Comparison of ENCODE assay signal across 27 cellular contexts in genomic region chr9:81621111-81621510, GRCh38.
A peak's percentile ranks its signal among the peaks of the same experiment; 100 is the strongest.
DNase-seq lines count a peak whose midpoint lies in the region; ATAC-seq and TF ChIP-seq lines count a peak whose summit lies in the region.
"Had no signal": no experiment of that assay in that cellular context is flagged by ENCODE, and none has a peak within 500 bp of the region (broad histone marks: within the 10 kb centered on the region; RNA-seq: fewer than 3 reads in every experiment).

No MANE protein-coding gene starts in this region.

- H3K9me3 Mint-ChIP-seq in endothelial cell (ENCODE audit: unreplicated experiment), result no peaks in the 10 kb centered on the region
- H3K9me3 Mint-ChIP-seq: activated CD4-positive, alpha-beta T cell treated with anti-CD3 and anti-CD28 coated beads, Interleukin-2, amount 10 ng/mL, durations not matched to agents 7 days and 5 days; activated naive CD4-positive, alpha-beta T cell treated with anti-CD3 and anti-CD28 coated beads for 36 hours; IgD-negative memory B cell had no signal

- no CpG with 5 or more reads among the region's 3 CpGs for WGBS in neuronal stem cell (ENCODE audit: extremely low coverage in 2 of 2, insufficient read length in 2 of 2, insufficient replicate concordance in 1 of 2), 2 donors

- H3K9me3 ChIP-seq in Loucy (ENCODE audit: insufficient read depth, low read depth, low read length), result no peaks in the 10 kb centered on the region
- no peaks in the 10 kb centered on the region for H3K9me3 ChIP-seq in neuronal stem cell (replicated peaks in 1 of 2; ENCODE audit: control insufficient read depth in 2 of 2, insufficient read depth in 1 of 2, low read depth in 1 of 2, low read length in 2 of 2)
- H3K9me3 ChIP-seq in gastrocnemius medialis, result no peaks in the 10 kb centered on the region
- H3K9me3 ChIP-seq: mucosa of descending colon, neutrophil, upper lobe of left lung had no signal

- H3K4me1 Mint-ChIP-seq in endothelial cell (ENCODE audit: unreplicated experiment), result peaks cover 44% of the 10 kb centered on the region
- H3K4me1 Mint-ChIP-seq: activated CD8-positive, alpha-beta memory T cell treated with anti-CD3 and anti-CD28 coated beads, Interleukin-2, amount 10 ng/mL, durations not matched to agents 7 days and 5 days had no signal

- DNase-seq in COLO829 (ENCODE audit: low spot score), result peak; percentile 98
- no peak for DNase-seq in endothelial cell (ENCODE audit: low spot score)
- DNase-seq in neuronal stem cell (ENCODE audit: low spot score), result peak; percentile 41
- DNase-seq in activated effector memory CD4-positive, alpha-beta T cell treated with anti-CD3 and anti-CD28 coated beads, Interleukin-2, amount 50 U/mL, for 16 hours, result no peak
- no peak for DNase-seq in gastrocnemius medialis
- DNase-seq in nucleus accumbens (lab: John Stamatoyannopoulos, UW), result no peak
- no peak for DNase-seq in NCI-H1417 treated with DMSO at 0.1 percent for 48 hours (lab: John Stamatoyannopoulos, UW)
- DNase-seq: activated CD4-positive, alpha-beta T cell treated with anti-CD3 and anti-CD28 coated beads, Interleukin-2, amount 10 ng/mL, durations not matched to agents 7 days and 5 days; activated CD8-positive, alpha-beta memory T cell treated with anti-CD3 and anti-CD28 coated beads, Interleukin-2, amount 10 ng/mL, durations not matched to agents 7 days and 5 days; activated naive CD4-positive, alpha-beta T cell treated with anti-CD3 and anti-CD28 coated beads for 36 hours; activated T-cell treated with anti-CD3 and anti-CD28 coated beads, Interleukin-2, amount 50 U/mL, for 72 hours; effector CD4-positive, alpha-beta T cell; foreskin fibroblast; HCEC 1CT; MM.1S; mucosa of descending colon; NCI-H524; small intestine; stimulated activated CD4-positive, alpha-beta T cell treated with anti-CD3 and anti-CD28 coated beads, Interleukin-2, amount 100 ng/mL, for 24 hours; T-helper 2 cell; upper lobe of left lung; WERI-Rb-1 had no signal

- H3K36me3 ChIP-seq in Loucy (ENCODE audit: insufficient read depth, low read length), result no peaks in the 10 kb centered on the region; the same call in 1 of the 2 replicates
- peaks cover 0 to 21% of the 10 kb centered on the region in 2 donors for H3K36me3 ChIP-seq in neuronal stem cell (replicated peaks in 1 of 2; ENCODE audit: control insufficient read depth in 2 of 2, insufficient read depth in 2 of 2, low read length in 2 of 2)
- peaks cover 0 to 8% of the 10 kb centered on the region in 2 donors for H3K36me3 ChIP-seq in gastrocnemius medialis
- H3K36me3 ChIP-seq: neutrophil had no signal

- H3K9me2 ChIP-seq in Loucy (replicated peaks; ENCODE audit: low read depth, low read length), result no peaks in the 10 kb centered on the region

- intact Hi-C loops in gastrocnemius medialis (cut with DNase I; ENCODE audit: low total_unique reads), result no loop called here

- TF ChIP-seq POLR2A in gastrocnemius medialis (IDR thresholded peaks at IDR 0.05), result no peak

- no peak overlapping the region for H3K23ac ChIP-seq in neuronal stem cell (ENCODE audit: low read depth, low read length, poor library complexity)

- no peak overlapping the region for H2BK120ac ChIP-seq in neuronal stem cell (ENCODE audit: low read depth, low read length)

- no peak overlapping the region for H3K14ac ChIP-seq in neuronal stem cell (ENCODE audit: low read length)

- peak overlapping the region; percentile 77 for H3K4me2 ChIP-seq in Loucy (ENCODE audit: low read depth, low read length, poor library complexity, severe bottlenecking)
- no peak overlapping the region for H3K4me2 ChIP-seq in neuronal stem cell (ENCODE audit: insufficient read depth, low read length, poor library complexity, severe bottlenecking)
- H3K4me2 ChIP-seq: hepatocyte had no signal

- H3K27me3 ChIP-seq in Loucy (ENCODE audit: insufficient read depth, low read length, poor library complexity, severe bottlenecking), result no peaks in the 10 kb centered on the region
- no peaks in the 10 kb centered on the region for H3K27me3 ChIP-seq in neuronal stem cell (ENCODE audit: control insufficient read depth in 3 of 3, insufficient read depth in 3 of 3, low read depth in 1 of 3, low read length in 3 of 3)
- H3K27me3 ChIP-seq in gastrocnemius medialis, result no peaks in the 10 kb centered on the region
- H3K27me3 ChIP-seq: hepatocyte, neutrophil, upper lobe of left lung had no signal

- H4K91ac ChIP-seq in neuronal stem cell (ENCODE audit: low read depth, low read length, poor library complexity), result no peak overlapping the region

- H4K8ac ChIP-seq in neuronal stem cell (ENCODE audit: low read depth, low read length), result no peak overlapping the region

- no peak overlapping the region for H2AK5ac ChIP-seq in neuronal stem cell (ENCODE audit: low read depth, low read length)

- no peak for TF ChIP-seq CTCF in Loucy (conservative IDR thresholded peaks at IDR 0.05; ENCODE audit: low read length)
- TF ChIP-seq CTCF in endothelial cell (IDR thresholded peaks at IDR 0.05; ENCODE audit: unreplicated experiment), result no peak
- TF ChIP-seq CTCF in gastrocnemius medialis (IDR thresholded peaks at IDR 0.05 in 4 of 5, conservative IDR thresholded peaks at IDR 0.05 in 1 of 5), result no peak

- H3K9ac ChIP-seq in Loucy (ENCODE audit: low read depth, low read length, poor library complexity, severe bottlenecking), result peak overlapping the region; percentile 58
- no peak overlapping the region for H3K9ac ChIP-seq in neuronal stem cell (ENCODE audit: low read depth, low read length, poor library complexity)

- H2BK12ac ChIP-seq in neuronal stem cell (ENCODE audit: low read length), result no peak overlapping the region

- H2AFZ ChIP-seq in Loucy (ENCODE audit: low read length) (no peak overlapping the region), neuronal stem cell (ENCODE audit: low read length) (no peak overlapping the region)
- H2AFZ ChIP-seq: hepatocyte had no signal

- in situ Hi-C loops in gastrocnemius medialis (cut with MboI; ENCODE audit: low sequenced_read_pairs in 4 of 4), result no loop called here

- no peak overlapping the region for H3K4me3 ChIP-seq in Loucy (ENCODE audit: low read length, poor library complexity, severe bottlenecking)
- H3K4me3 ChIP-seq in neuronal stem cell (ENCODE audit: low read length in 2 of 2), result no peak overlapping the region
- no peak overlapping the region for H3K4me3 ChIP-seq in gastrocnemius medialis
- H3K4me3 ChIP-seq: hepatocyte, mucosa of descending colon, SK-N-MC, upper lobe of left lung had no signal

- peaks cover 31% of the 10 kb centered on the region for H3K36me3 Mint-ChIP-seq in endothelial cell (ENCODE audit: low read depth, unreplicated experiment)
- H3K36me3 Mint-ChIP-seq: activated CD8-positive, alpha-beta memory T cell treated with anti-CD3 and anti-CD28 coated beads, Interleukin-2, amount 10 ng/mL, durations not matched to agents 7 days and 5 days had no signal

- H3K27me3 Mint-ChIP-seq in endothelial cell (ENCODE audit: unreplicated experiment), result no peaks in the 10 kb centered on the region
- H3K27me3 Mint-ChIP-seq: activated CD4-positive, alpha-beta T cell treated with anti-CD3 and anti-CD28 coated beads, Interleukin-2, amount 10 ng/mL, durations not matched to agents 7 days and 5 days; activated CD8-positive, alpha-beta memory T cell treated with anti-CD3 and anti-CD28 coated beads, Interleukin-2, amount 10 ng/mL, durations not matched to agents 7 days and 5 days; IgD-negative memory B cell had no signal

- peak overlapping the region; percentile 65 for H3K27ac Mint-ChIP-seq in endothelial cell (ENCODE audit: unreplicated experiment)
- H3K27ac Mint-ChIP-seq: activated CD4-positive, alpha-beta T cell treated with anti-CD3 and anti-CD28 coated beads, Interleukin-2, amount 10 ng/mL, durations not matched to agents 7 days and 5 days; activated CD8-positive, alpha-beta memory T cell treated with anti-CD3 and anti-CD28 coated beads, Interleukin-2, amount 10 ng/mL, durations not matched to agents 7 days and 5 days; activated naive CD4-positive, alpha-beta T cell treated with anti-CD3 and anti-CD28 coated beads for 36 hours; activated T-cell treated with anti-CD3 and anti-CD28 coated beads, Interleukin-2, amount 50 U/mL, for 72 hours; IgD-negative memory B cell had no signal

- no peak overlapping the region for H3K4me3 Mint-ChIP-seq in endothelial cell (ENCODE audit: unreplicated experiment)
- H3K4me3 Mint-ChIP-seq: activated CD4-positive, alpha-beta T cell treated with anti-CD3 and anti-CD28 coated beads, Interleukin-2, amount 10 ng/mL, durations not matched to agents 7 days and 5 days; activated CD8-positive, alpha-beta memory T cell treated with anti-CD3 and anti-CD28 coated beads, Interleukin-2, amount 10 ng/mL, durations not matched to agents 7 days and 5 days; activated naive CD4-positive, alpha-beta T cell treated with anti-CD3 and anti-CD28 coated beads for 36 hours; activated T-cell treated with anti-CD3 and anti-CD28 coated beads, Interleukin-2, amount 50 U/mL, for 72 hours; IgD-negative memory B cell had no signal

- H3K18ac ChIP-seq in neuronal stem cell (ENCODE audit: low read length), result no peak overlapping the region

- ATAC-seq in gastrocnemius medialis, result no peak
- ATAC-seq: activated CD8-positive, alpha-beta memory T cell treated with anti-CD3 and anti-CD28 coated beads, Interleukin-2, amount 10 ng/mL, durations not matched to agents 7 days and 5 days; activated T-cell treated with anti-CD3 and anti-CD28 coated beads, Interleukin-2, amount 50 U/mL, for 72 hours; mucosa of descending colon had no signal

- H3K4me1 ChIP-seq in Loucy (ENCODE audit: insufficient read depth, low read length, poor library complexity, severe bottlenecking) (peaks cover 44% of the 10 kb centered on the region), neuronal stem cell (ENCODE audit: control insufficient read depth in 2 of 2, insufficient read depth in 1 of 2, low read depth in 1 of 2, low read length in 2 of 2) (peaks cover 26 to 34% of the 10 kb centered on the region in 2 donors), gastrocnemius medialis (peaks cover 29% of the 10 kb centered on the region in 2 donors)

- H3K79me1 ChIP-seq in neuronal stem cell (ENCODE audit: low read depth, low read length), result no peaks in the 10 kb centered on the region

- H3K4ac ChIP-seq in neuronal stem cell (ENCODE audit: low read length), result no peak overlapping the region

- H3F3A ChIP-seq in Loucy (ENCODE audit: low read depth), result no peaks in the 10 kb centered on the region

- peak overlapping the region; percentile 84 for H3K27ac ChIP-seq in neuronal stem cell (replicated peaks; ENCODE audit: low read length)
- peak overlapping the region in 1 of 4 donors; percentile 2 for H3K27ac ChIP-seq in gastrocnemius medialis
- H3K27ac ChIP-seq: hepatocyte, neutrophil, SK-N-MC, WERI-Rb-1 had no signal

- no peak overlapping the region for H2BK15ac ChIP-seq in neuronal stem cell (ENCODE audit: low read length)

- no peaks in the 10 kb centered on the region for H4K20me1 ChIP-seq in Loucy (ENCODE audit: insufficient read depth, low read length, poor library complexity, severe bottlenecking)

- no peak overlapping the region for H2BK5ac ChIP-seq in neuronal stem cell (ENCODE audit: low read length)

- H3K79me2 ChIP-seq in Loucy (ENCODE audit: insufficient read depth, low read length), result no peaks in the 10 kb centered on the region

Comparison
In these comparisons a context has a peak if more than half of its experiments do, and no peak if none do; other contexts are left out.
1. DNase-seq: peak in COLO829 (single experiment) and neuronal stem cell (single experiment); none in endothelial cell (single experiment), activated effector memory CD4-positive, alpha-beta T cell treated with anti-CD3 and anti-CD28 coated beads, Interleukin-2, amount 50 U/mL, for 16 hours (single experiment), gastrocnemius medialis (0 of 2), nucleus accumbens (0 of 56) and NCI-H1417 treated with DMSO at 0.1 percent for 48 hours (single experiment).